In the genomic region with DNA sequence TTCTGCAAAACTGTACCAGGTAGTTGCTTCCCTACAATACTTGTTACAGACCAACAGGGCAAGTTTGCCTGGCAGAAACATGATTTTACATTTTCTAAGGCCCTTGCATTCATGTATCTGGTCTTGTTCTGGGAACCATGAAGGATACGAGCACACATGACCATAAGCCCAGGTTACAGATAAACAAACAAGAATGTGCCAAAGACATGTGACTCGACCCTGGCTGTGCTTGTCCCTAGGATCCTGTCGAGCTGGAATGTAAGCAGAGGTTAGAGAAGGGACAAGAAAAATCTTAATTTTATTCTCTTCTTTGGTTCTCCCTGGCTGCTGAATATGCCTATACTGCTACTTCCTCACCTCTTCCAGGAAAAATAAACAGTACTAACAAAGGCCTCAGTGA, we compare ENCODE assay signal across 1 cellular context.
TF ChIP-seq lines count a peak whose summit lies in the region.

No MANE protein-coding gene starts in this region.

TF ChIP-seq in IMR-90, 13 proteins besides CTCF, POLR2A, EP300 and RAD21:
- TF ChIP-seq MAFK (IDR thresholded peaks at IDR 0.05; ENCODE audit: low read depth, low read length) (no peak), RFX5 (IDR thresholded peaks at IDR 0.05; ENCODE audit: low read depth, low read length) (no peak), CEBPB (IDR thresholded peaks at IDR 0.05; ENCODE audit: low read depth, low read length) (no peak), SMC3 (IDR thresholded peaks at IDR 0.05; ENCODE audit: low read depth, low read length) (no peak), MXI1 (IDR thresholded peaks at IDR 0.05; ENCODE audit: borderline replicate concordance, low read depth, low read length) (no peak), BHLHE40 (IDR thresholded peaks at IDR 0.05; ENCODE audit: low read depth, low read length) (no peak), RCOR1 (IDR thresholded peaks at IDR 0.05; ENCODE audit: insufficient replicate concordance, low read length) (no peak), MAZ (IDR thresholded peaks at IDR 0.05; ENCODE audit: borderline replicate concordance, low read depth, low read length) (no peak)
- TF ChIP-seq, protein P1, sequence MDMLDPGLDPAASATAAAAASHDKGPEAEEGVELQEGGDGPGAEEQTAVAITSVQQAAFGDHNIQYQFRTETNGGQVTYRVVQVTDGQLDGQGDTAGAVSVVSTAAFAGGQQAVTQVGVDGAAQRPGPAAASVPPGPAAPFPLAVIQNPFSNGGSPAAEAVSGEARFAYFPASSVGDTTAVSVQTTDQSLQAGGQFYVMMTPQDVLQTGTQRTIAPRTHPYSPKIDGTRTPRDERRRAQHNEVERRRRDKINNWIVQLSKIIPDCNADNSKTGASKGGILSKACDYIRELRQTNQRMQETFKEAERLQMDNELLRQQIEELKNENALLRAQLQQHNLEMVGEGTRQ (IDR thresholded peaks at IDR 0.05; ENCODE audit: low read depth, low read length), result no peak
